2 cellular contexts compared by ENCODE assay signal in the genomic region with DNA sequence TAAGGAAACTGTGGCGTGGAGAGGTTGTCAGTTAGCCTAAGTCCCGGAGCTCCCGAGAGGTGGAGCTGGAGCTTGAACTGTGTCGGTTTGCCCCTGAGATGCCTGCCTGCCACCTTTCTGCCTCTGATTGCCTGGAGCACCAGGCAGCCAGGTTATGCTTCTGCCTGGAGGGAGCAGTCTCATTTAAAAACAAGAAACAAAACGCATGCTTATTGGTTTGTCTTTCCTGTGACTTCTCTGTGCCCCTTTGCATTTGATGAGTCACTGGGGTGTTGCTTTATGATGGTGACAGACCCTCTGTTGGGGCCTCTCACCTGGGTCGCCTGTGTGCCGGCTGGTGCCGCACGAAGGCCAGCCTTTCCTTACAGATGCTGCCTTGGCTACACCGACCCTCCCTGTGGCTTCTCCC.
TF ChIP-seq lines count a peak whose summit lies in the region.

No MANE protein-coding gene starts in this region.

TF ChIP-seq in A549, 52 proteins besides CTCF, POLR2A, EP300 and RAD21 (continued from another document):
- no peak for TF ChIP-seq FOSL2 (IDR thresholded peaks at IDR 0.05)
- TF ChIP-seq FOSL2 (CRISPR knock-in tag; IDR thresholded peaks at IDR 0.05): 0 out of 2 replicates have a peak, but pooled peaks have one; percentile 10
- TF ChIP-seq, protein P1, sequence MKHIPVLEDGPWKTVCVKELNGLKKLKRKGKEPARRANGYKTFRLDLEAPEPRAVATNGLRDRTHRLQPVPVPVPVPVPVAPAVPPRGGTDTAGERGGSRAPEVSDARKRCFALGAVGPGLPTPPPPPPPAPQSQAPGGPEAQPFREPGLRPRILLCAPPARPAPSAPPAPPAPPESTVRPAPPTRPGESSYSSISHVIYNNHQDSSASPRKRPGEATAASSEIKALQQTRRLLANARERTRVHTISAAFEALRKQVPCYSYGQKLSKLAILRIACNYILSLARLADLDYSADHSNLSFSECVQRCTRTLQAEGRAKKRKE (CRISPR knock-in tag; IDR thresholded peaks at IDR 0.05; ENCODE audit: low read depth): no peak
- no peak for TF ChIP-seq CEBPB (IDR thresholded peaks at IDR 0.05)
- no peak for TF ChIP-seq FOSB (CRISPR knock-in tag; IDR thresholded peaks at IDR 0.05)
- TF ChIP-seq, protein P2, sequence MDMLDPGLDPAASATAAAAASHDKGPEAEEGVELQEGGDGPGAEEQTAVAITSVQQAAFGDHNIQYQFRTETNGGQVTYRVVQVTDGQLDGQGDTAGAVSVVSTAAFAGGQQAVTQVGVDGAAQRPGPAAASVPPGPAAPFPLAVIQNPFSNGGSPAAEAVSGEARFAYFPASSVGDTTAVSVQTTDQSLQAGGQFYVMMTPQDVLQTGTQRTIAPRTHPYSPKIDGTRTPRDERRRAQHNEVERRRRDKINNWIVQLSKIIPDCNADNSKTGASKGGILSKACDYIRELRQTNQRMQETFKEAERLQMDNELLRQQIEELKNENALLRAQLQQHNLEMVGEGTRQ (IDR thresholded peaks at IDR 0.05): no peak

TF ChIP-seq in GM12891, 5 proteins besides CTCF, POLR2A, EP300 and RAD21 (continued from another document):
- TF ChIP-seq POLR2AphosphoS5 (IDR thresholded peaks at IDR 0.05; ENCODE audit: low read depth, low read length): no peak
- TF ChIP-seq SPI1 (IDR thresholded peaks at IDR 0.05; ENCODE audit: low read depth, low read length): no peak
